Comparison of ENCODE assay signal across 14 cellular contexts in genomic region chr16:15440852-15441251, GRCh38. TPM values are rescaled to one million over a fixed set of nuclear protein-coding genes. Genes with fewer than 3 reads are reported as not detected.
DNase-seq lines count a peak whose midpoint lies in the region; ATAC-seq and TF ChIP-seq lines count a peak whose summit lies in the region.
"Had no signal": no experiment of that assay in that cellular context is flagged by ENCODE, and none has a peak within 500 bp of the region (broad histone marks: within the 10 kb centered on the region; RNA-seq: fewer than 3 reads in every experiment).

No MANE protein-coding gene starts in this region.

- TF ChIP-seq CTCF in GM10266 (IDR thresholded peaks at IDR 0.05; ENCODE audit: control insufficient read depth, insufficient read depth, low read depth, missing control alignments) = no peak

- peak; percentile 74 for DNase-seq in EL
- peak; percentile 41 for DNase-seq in RPMI7951 (ENCODE audit: low read depth)
- peak; percentile 64 for DNase-seq in epithelial cell of prostate (ENCODE audit: low read depth, low spot score)
- peak; percentile 48 for DNase-seq in renal cortical epithelial cell (ENCODE audit: low read depth)
- no peak for DNase-seq in germinal center (ENCODE audit: low spot score)
- no peak for DNase-seq in GM10266 (ENCODE audit: extremely low spot score)
- DNase-seq: activated CD4-positive, alpha-beta memory T cell treated with anti-CD3 and anti-CD28 coated beads for 36 hours; activated naive CD4-positive, alpha-beta T cell treated with anti-CD3 and anti-CD28 coated beads for 36 hours; CD8-positive, alpha-beta T cell; effector memory CD4-positive, alpha-beta T cell; naive thymus-derived CD4-positive, alpha-beta T cell; T-helper 1 cell had no signal

- H3K27ac ChIP-seq in epithelial cell of prostate = peak overlapping the region; percentile 80

- no peak for ATAC-seq in HG02610 (IDR thresholded peaks at IDR 0.05; ENCODE audit: unreplicated experiment)
- no peak for ATAC-seq in GM19467 (IDR thresholded peaks at IDR 0.05; ENCODE audit: unreplicated experiment)
- ATAC-seq: CD8-positive, alpha-beta T cell; naive thymus-derived CD4-positive, alpha-beta T cell had no signal

RNA-seq across cellular contexts. Expression of gene BMERB1, which starts 6.5 kb away (rescaled TPM):
- 18.5 and 21.1 TPM in 2 replicates for total RNA-seq in RPMI7951 (2014; rRNA removed; shearing (Covaris generic))
- total RNA-seq in renal cortical epithelial cell = 1.7 and 12.6 TPM in 2 replicates

RNA-seq across cellular contexts. Expression of gene MPV17L, which starts 45.3 kb away (rescaled TPM):
- total RNA-seq in RPMI7951 (2014; rRNA removed; shearing (Covaris generic)) = 0.68 TPM in 1 of 2 replicates, not detected in the other
- total RNA-seq in renal cortical epithelial cell = 0.50 and 4.2 TPM in 2 replicates
- total RNA-seq: activated CD4-positive, alpha-beta memory T cell treated with anti-CD3 and anti-CD28 coated beads for 36 hours; activated naive CD4-positive, alpha-beta T cell treated with anti-CD3 and anti-CD28 coated beads for 36 hours; CD8-positive, alpha-beta T cell had no signal

Comparison
In these comparisons a context has a peak if more than half of its experiments do, and no peak if none do; other contexts are left out.
1. DNase-seq: peak in EL (single experiment), RPMI7951 (single experiment), epithelial cell of prostate (single experiment) and renal cortical epithelial cell (single experiment); none in germinal center (single experiment) and GM10266 (single experiment).